Comparison of ENCODE assay signal across 8 cellular contexts in the genomic region with DNA sequence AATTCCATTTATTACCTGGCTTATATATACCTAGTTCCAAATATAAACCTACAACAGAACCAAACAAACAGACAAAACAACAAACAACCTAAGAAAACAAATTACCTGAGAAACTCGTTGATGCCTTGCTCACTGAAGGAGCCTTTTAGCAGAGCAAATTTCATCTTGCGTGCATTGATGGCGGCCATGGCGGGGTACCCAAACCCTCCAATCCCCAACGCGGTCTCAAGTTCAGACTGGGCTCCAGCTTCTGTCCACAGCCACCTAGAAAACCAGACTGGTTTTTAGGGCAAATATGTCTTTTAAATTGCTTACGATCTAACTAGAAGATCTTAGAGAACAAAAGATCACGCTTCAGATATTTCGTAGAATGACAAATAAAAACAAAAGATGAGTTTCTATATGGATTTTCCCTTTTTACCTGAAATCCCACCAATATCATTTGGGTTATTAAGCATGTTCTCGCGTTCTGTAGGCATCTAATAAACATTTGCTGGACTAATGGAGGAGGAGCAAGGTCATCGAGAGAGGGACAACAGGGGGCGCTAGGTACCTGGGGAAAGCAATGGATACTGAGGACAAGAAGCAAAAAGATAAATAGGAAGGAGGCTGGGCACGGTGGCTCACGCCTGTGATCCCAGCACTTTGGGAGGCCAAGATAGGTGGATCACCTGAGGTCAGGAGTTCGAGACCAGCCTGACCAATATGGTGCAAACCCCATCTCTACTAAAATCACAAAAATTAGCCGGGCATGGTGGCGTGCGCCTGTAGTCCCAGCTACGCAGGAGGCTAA. TPM values are rescaled to one million over a fixed set of nuclear protein-coding genes. Genes with fewer than 3 reads are reported as not detected.
DNase-seq lines count a peak whose midpoint lies in the region; ATAC-seq, FAIRE-seq and TF ChIP-seq lines count a peak whose summit lies in the region.

No MANE protein-coding gene starts in this region.

- no peak for TF ChIP-seq EP300 in H1 (IDR thresholded peaks at IDR 0.05; ENCODE audit: borderline replicate concordance in 1 of 2, low read depth in 2 of 2, low read length in 2 of 2)

- no peak for FAIRE-seq in H1 (lab: Jason Lieb, UNC)

- peak; percentile 17 for DNase-seq in stimulated activated naive CD4-positive, alpha-beta T cell treated with Interleukin-2 at 50 U/mL for 16 hours (lab: John Stamatoyannopoulos, UW)
- no peak for DNase-seq in stimulated activated naive CD4-positive, alpha-beta T cell (lab: John Stamatoyannopoulos, UW)
- DNase-seq in RPMI8226 (peak; percentile 40), H1 (ENCODE audit: low read depth in 1 of 2, low spot score in 2 of 2) (peak in 1 of 2 experiments; percentile 75), cerebellum (ENCODE audit: low spot score) (no peak), right atrium auricular region (ENCODE audit: low spot score) (no peak), HuH-7 (ENCODE audit: low spot score) (no peak)

- no peak overlapping the region for H3K18ac ChIP-seq in H1 (ENCODE audit: extremely low read depth, low read length)

- no peak for ATAC-seq in GM18519 (IDR thresholded peaks at IDR 0.05; ENCODE audit: low FRiP score, unreplicated experiment)

- TF ChIP-seq POLR2A in H1 (IDR thresholded peaks at IDR 0.05; ENCODE audit: control extremely low read depth in 1 of 2, low read depth in 2 of 2, low read length in 2 of 2), result no peak

- H3K14ac ChIP-seq in H1 (ENCODE audit: insufficient read length), result no peak overlapping the region

- H3K27me3 ChIP-seq in H1 (replicated peaks in 1 of 4; ENCODE audit: control insufficient read depth in 3 of 4, extremely low read depth in 1 of 4, insufficient read depth in 3 of 4, low read length in 3 of 4) (no peaks in the 10 kb centered on the region), right atrium auricular region (no peaks in the 10 kb centered on the region)

- H3K4me3 ChIP-seq in H1 (ENCODE audit: extremely low read depth in 1 of 4, insufficient read depth in 2 of 4, low read depth in 3 of 4, low read length in 4 of 4) (no peak overlapping the region), right atrium auricular region (no peak overlapping the region)

- TF ChIP-seq CTCF in H1 (IDR thresholded peaks at IDR 0.05; ENCODE audit: control extremely low read depth in 1 of 3, insufficient read depth in 1 of 3, low read depth in 1 of 3, low read length in 3 of 3), result peak; percentile 42 to 61 (median 60)
- TF ChIP-seq CTCF in right atrium auricular region (IDR thresholded peaks at IDR 0.05), result no peak

- H3K9me3 ChIP-seq in H1 (ENCODE audit: insufficient read depth in 2 of 2, low read depth in 1 of 2, low read length in 1 of 2) (no peaks in the 10 kb centered on the region), right atrium auricular region (no peaks in the 10 kb centered on the region)

- H4K5ac ChIP-seq in H1 (ENCODE audit: insufficient read length, low read depth, low read length), result no peak overlapping the region

- H3K4ac ChIP-seq in H1 (replicated peaks; ENCODE audit: insufficient read length, low read depth, low read length), result no peak overlapping the region

- H4K20me1 ChIP-seq in H1 (replicated peaks in 1 of 2; ENCODE audit: control insufficient read depth in 1 of 2, insufficient read depth in 2 of 2, low read length in 2 of 2), result peaks cover 5 to 16% of the 10 kb centered on the region in 2 experiments

- TF ChIP-seq RAD21 in H1 (IDR thresholded peaks at IDR 0.05 in 1 of 2, conservative IDR thresholded peaks at IDR 0.05 in 1 of 2; ENCODE audit: low read depth in 2 of 2, low read length in 2 of 2), result peak; percentile 41 to 58

- no peak overlapping the region for H3K23ac ChIP-seq in H1 (ENCODE audit: insufficient read length)

- no peak overlapping the region for H2AFZ ChIP-seq in H1 (ENCODE audit: low read length)

- H3K9ac ChIP-seq in H1 (replicated peaks in 1 of 4; ENCODE audit: extremely low read depth in 1 of 4, low read depth in 3 of 4, low read length in 3 of 4), result no peak overlapping the region

- H2BK120ac ChIP-seq in H1 (replicated peaks; ENCODE audit: low read depth, low read length), result no peak overlapping the region

- no peaks in the 10 kb centered on the region for H3K23me2 ChIP-seq in H1 (ENCODE audit: low read depth, low read length)

- H4K91ac ChIP-seq in H1 (replicated peaks; ENCODE audit: insufficient read length, low read length), result no peak overlapping the region

- H2BK15ac ChIP-seq in H1 (ENCODE audit: low read length), result no peak overlapping the region

- no peaks in the 10 kb centered on the region for H3K4me1 ChIP-seq in H1 (replicated peaks in 1 of 4; ENCODE audit: control insufficient read depth in 3 of 4, insufficient read depth in 4 of 4, low read length in 3 of 4)
- H3K4me1 ChIP-seq in right atrium auricular region, result no peaks in the 10 kb centered on the region

- no peak overlapping the region for H2BK12ac ChIP-seq in H1 (ENCODE audit: low read depth, low read length)

- H3K79me2 ChIP-seq in H1 (ENCODE audit: control insufficient read depth in 1 of 2, insufficient read depth in 2 of 2, low read length in 2 of 2), result peaks cover 0 to 4% of the 10 kb centered on the region in 2 experiments; a peak in 1 of 4 replicates

- no peak overlapping the region for H4K8ac ChIP-seq in H1 (ENCODE audit: extremely low read depth, insufficient read depth, low read length)

- POLR2A ChIA-PET in H1 (lab: Charles Lee; ENCODE audit: partially characterized antibody), result no interaction called here

- no peak overlapping the region for H3K27ac ChIP-seq in H1 (ENCODE audit: low read depth, low read length)
- H3K27ac ChIP-seq in right atrium auricular region, result no peak overlapping the region

- no peak overlapping the region for H3K56ac ChIP-seq in H1 (replicated peaks; ENCODE audit: insufficient read length, low read depth, low read length)

- no peak overlapping the region for H2BK20ac ChIP-seq in H1 (ENCODE audit: low read length)

- 88% methylated on average over 19 of the region's 20 CpGs; no CpG with 5 or more reads in 1 of the 2 experiments for WGBS in H1 (ENCODE audit: extremely low coverage in 1 of 2, insufficient coverage in 1 of 2, insufficient read length in 1 of 2, insufficient replicate concordance in 2 of 2, low coverage in 1 of 2, low lambda C conversion rate in 2 of 2, missing lambda C conversion rate in 1 of 2), 2 experiments

- peaks cover 4% of the 10 kb centered on the region; the same call in 1 of the 2 replicates for H3K79me1 ChIP-seq in H1 (ENCODE audit: low read depth, low read length)

- no peak overlapping the region for H2AK5ac ChIP-seq in H1 (ENCODE audit: low read depth, low read length)

- H3K36me3 ChIP-seq in H1 (ENCODE audit: control insufficient read depth in 2 of 4, insufficient read depth in 4 of 4, low read length in 3 of 4) (peaks cover 55 to 96% (median 85%) of the 10 kb centered on the region in 4 experiments), right atrium auricular region (peaks cover 99% of the 10 kb centered on the region)

- H3K4me2 ChIP-seq in H1 (ENCODE audit: insufficient read depth in 1 of 2, low read depth in 2 of 2, low read length in 2 of 2), result no peak overlapping the region

- H2BK5ac ChIP-seq in H1 (ENCODE audit: low read depth, low read length), result no peak overlapping the region

- CTCF ChIA-PET in H1 (lab: Charles Lee; ENCODE audit: partially characterized antibody), result interaction anchor here (0.9 to 2.1 kb wide), 6 partner anchors 9 to 70 kb away, joined by 3 to 9 read pairs (median 6); no protein-coding TSS in a partner anchor

TF ChIP-seq in H1, 55 proteins besides CTCF, POLR2A, EP300 and RAD21:
- no peak for TF ChIP-seq RBBP5 (IDR thresholded peaks at IDR 0.05; ENCODE audit: borderline replicate concordance, low read depth, low read length)

RNA-seq across cellular contexts. Expression of gene PDIA6, which starts 25.2 kb away (rescaled TPM):
- total RNA-seq in H1 (2021; fragmentation: NEBNext Ultra II Directional; extraction: Animal tissue kit (Norgen Biotek cat#: 25700)), result 383 and 384 TPM in 2 replicates
- polyA plus RNA-seq in H1 (2011; rRNA removed), result 140 and 181 TPM in 2 replicates
- polyA plus RNA-seq in H1 (2011; cell fraction: cytosol; rRNA removed), result 288 TPM
- 82.8 TPM for polyA plus RNA-seq in H1 (2011; cell fraction: nucleus; rRNA removed)
- polyA plus RNA-seq in H1 (2012, experiment 1 of 2), result 288 to 306 TPM (median 300 TPM) in 4 replicates
- polyA plus RNA-seq in H1 (2012, experiment 2 of 2), result 64.6 TPM
- polyA plus RNA-seq in H1 (2013, experiment 1 of 2), result 508 TPM
- 560 TPM for polyA plus RNA-seq in H1 (2013, experiment 2 of 2)
- 136 and 139 TPM in 2 replicates for polyA minus RNA-seq in H1 (2011; rRNA and poly(A)+ RNA removed)
- 120 TPM for polyA minus RNA-seq in H1 (2011; cell fraction: cytosol; rRNA and poly(A)+ RNA removed)
- 54.6 TPM for polyA minus RNA-seq in H1 (2011; cell fraction: nucleus; rRNA and poly(A)+ RNA removed)
- total RNA-seq in cerebellum (81.5 TPM), right atrium auricular region (10 to 100 TPM; 89.0 to 94.4 TPM)

Comparison
In these comparisons a context has a peak if more than half of its experiments do, and no peak if none do; other contexts are left out.
1. DNase-seq: peak in stimulated activated naive CD4-positive, alpha-beta T cell treated with Interleukin-2 at 50 U/mL for 16 hours (single experiment) and RPMI8226 (single experiment); none in stimulated activated naive CD4-positive, alpha-beta T cell (0 of 6), cerebellum (single experiment), right atrium auricular region (single experiment) and HuH-7 (single experiment).
2. CTCF ChIP-seq: peak in H1 (3 of 3); none in right atrium auricular region (0 of 2).